Comparison of ENCODE assay signal across 13 cellular contexts in the genomic region with DNA sequence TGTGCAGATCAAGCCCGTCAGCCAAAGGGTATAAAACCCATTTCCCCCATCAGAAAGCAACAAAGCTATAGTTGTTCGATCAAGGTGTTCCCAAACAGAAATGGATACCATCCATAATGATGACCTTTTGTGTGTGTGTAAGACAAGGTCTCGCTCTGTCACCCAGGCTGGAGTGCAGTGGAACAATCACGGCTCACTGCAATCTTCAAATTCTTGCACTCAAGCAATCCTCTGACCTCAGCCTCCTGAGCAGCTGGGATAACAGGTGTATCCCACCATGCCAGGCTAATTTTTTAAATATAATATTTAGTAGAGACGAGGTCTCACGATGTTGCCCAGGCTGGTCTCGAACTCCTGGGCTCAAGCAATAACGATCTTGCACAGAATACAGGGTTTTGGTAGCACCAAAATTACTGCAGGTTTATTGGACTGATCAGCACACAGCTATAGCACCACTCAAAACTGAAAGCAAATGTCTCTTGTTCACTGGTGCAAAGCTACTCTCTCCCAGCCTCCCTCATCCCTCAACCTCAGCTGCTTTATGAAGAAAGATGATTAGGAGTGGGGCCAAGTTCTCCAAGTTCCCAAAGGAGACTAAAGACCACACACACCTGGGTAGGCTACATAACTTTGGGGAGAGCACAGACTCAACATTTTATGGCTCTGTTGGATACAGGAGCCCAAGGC.
DNase-seq lines count a peak whose midpoint lies in the region; ATAC-seq and TF ChIP-seq lines count a peak whose summit lies in the region.
"Had no signal": no experiment of that assay in that cellular context is flagged by ENCODE, and none has a peak within 500 bp of the region (broad histone marks: within the 10 kb centered on the region; RNA-seq: fewer than 3 reads in every experiment).

No MANE protein-coding gene starts in this region.

- peaks cover 0 to 2% of the 10 kb centered on the region in 2 donors for H3K9me3 Mint-ChIP-seq in activated naive CD4-positive, alpha-beta T cell treated with anti-CD3 and anti-CD28 coated beads, Interleukin-2, amount 50 U/mL, for 72 hours
- H3K9me3 Mint-ChIP-seq in effector memory CD8-positive, alpha-beta T cell, result no peaks in the 10 kb centered on the region
- no peaks in the 10 kb centered on the region for H3K9me3 Mint-ChIP-seq in neural progenitor cell
- H3K9me3 Mint-ChIP-seq: natural killer cell treated with Interleukin-12 subunit alpha and Interleukin-12 subunit beta and Interleukin-15 and Interleukin-18, amount 100 ng/mL, for 72 hours; T-helper 1 cell treated with Interleukin-12 subunit alpha and Interleukin-12 subunit beta and Interleukin-4 antibody, amounts not matched to agents 30 μg/mL and 1 μg/mL, for 36 hours had no signal

- peaks cover 75% of the 10 kb centered on the region for H3K79me2 ChIP-seq in neural progenitor cell (ENCODE audit: low read depth)

- H3K27me3 ChIP-seq in suprapubic skin, result no peaks in the 10 kb centered on the region
- no peaks in the 10 kb centered on the region for H3K27me3 ChIP-seq in neural progenitor cell

- H3K36me3 ChIP-seq in suprapubic skin (no peaks in the 10 kb centered on the region), neural progenitor cell (no peaks in the 10 kb centered on the region)

- peak overlapping the region in 1 of 2 donors; percentile 5 for H3K4me3 Mint-ChIP-seq in effector memory CD8-positive, alpha-beta T cell
- H3K4me3 Mint-ChIP-seq in neural progenitor cell, result no peak overlapping the region
- H3K4me3 Mint-ChIP-seq: T-helper 1 cell treated with Interleukin-12 subunit alpha and Interleukin-12 subunit beta and Interleukin-4 antibody, amounts not matched to agents 30 μg/mL and 1 μg/mL, for 36 hours had no signal

- TF ChIP-seq CTCF in suprapubic skin (IDR thresholded peaks at IDR 0.05) (no peak), neural progenitor cell (IDR thresholded peaks at IDR 0.05) (no peak)

- peaks cover 58 to 94% of the 10 kb centered on the region in 2 donors for H3K4me1 Mint-ChIP-seq in effector memory CD8-positive, alpha-beta T cell (ENCODE audit: low read depth in 2 of 2)
- H3K4me1 Mint-ChIP-seq in neural progenitor cell, result peaks cover 3% of the 10 kb centered on the region

- no peaks in the 10 kb centered on the region for H3K27me3 Mint-ChIP-seq in effector memory CD8-positive, alpha-beta T cell
- H3K27me3 Mint-ChIP-seq in neural progenitor cell (ENCODE audit: insufficient read depth, low read depth), result no peaks in the 10 kb centered on the region
- H3K27me3 Mint-ChIP-seq: natural killer cell treated with Interleukin-12 subunit alpha and Interleukin-12 subunit beta and Interleukin-15 and Interleukin-18, amount 100 ng/mL, for 72 hours had no signal

- H3K9me3 ChIP-seq in suprapubic skin (no peaks in the 10 kb centered on the region), neural progenitor cell (ENCODE audit: low read depth) (no peaks in the 10 kb centered on the region)

- no peak overlapping the region for H3K9ac ChIP-seq in neural progenitor cell

- no peak for TF ChIP-seq EP300 in suprapubic skin (IDR thresholded peaks at IDR 0.05)

- H3F3A ChIP-seq in neural progenitor cell (ENCODE audit: low read depth), result peaks cover 10% of the 10 kb centered on the region

- TF ChIP-seq POLR2A in suprapubic skin (IDR thresholded peaks at IDR 0.05), result no peak

- peaks cover 24% of the 10 kb centered on the region for H4K20me1 ChIP-seq in neural progenitor cell (ENCODE audit: low read depth)

- no peak for ATAC-seq in activated naive CD4-positive, alpha-beta T cell treated with anti-CD3 and anti-CD28 coated beads, Interleukin-2, amount 50 U/mL, for 72 hours
- ATAC-seq in HG03432 (IDR thresholded peaks at IDR 0.05; ENCODE audit: unreplicated experiment), result peak; percentile 37
- peak; percentile 41 for ATAC-seq in effector memory CD8-positive, alpha-beta T cell (replicated peaks)

- H2AFZ ChIP-seq in neural progenitor cell (replicated peaks), result no peak overlapping the region

- peaks cover 0 to 4% of the 10 kb centered on the region in 2 donors for H3K36me3 Mint-ChIP-seq in activated naive CD4-positive, alpha-beta T cell treated with anti-CD3 and anti-CD28 coated beads, Interleukin-2, amount 50 U/mL, for 72 hours
- peaks cover 26% of the 10 kb centered on the region for H3K36me3 Mint-ChIP-seq in effector memory CD8-positive, alpha-beta T cell (ENCODE audit: insufficient read depth)
- H3K36me3 Mint-ChIP-seq in neural progenitor cell, result peaks cover 3% of the 10 kb centered on the region
- H3K36me3 Mint-ChIP-seq: natural killer cell treated with Interleukin-12 subunit alpha and Interleukin-12 subunit beta and Interleukin-15 and Interleukin-18, amount 100 ng/mL, for 72 hours had no signal

- H3K27ac ChIP-seq in suprapubic skin, result peak overlapping the region; percentile 78
- no peak overlapping the region for H3K27ac ChIP-seq in neural progenitor cell

- H3K4me1 ChIP-seq in suprapubic skin, result peaks cover 47% of the 10 kb centered on the region
- peaks cover 14% of the 10 kb centered on the region for H3K4me1 ChIP-seq in neural progenitor cell

- H3K4me3 ChIP-seq in suprapubic skin, result no peak overlapping the region
- H3K4me3 ChIP-seq in neural progenitor cell, result no peak overlapping the region

- no peak overlapping the region for H3K4me2 ChIP-seq in neural progenitor cell

- peak overlapping the region; percentile 62 to 86 for H3K27ac Mint-ChIP-seq in activated naive CD4-positive, alpha-beta T cell treated with anti-CD3 and anti-CD28 coated beads, Interleukin-2, amount 50 U/mL, for 72 hours
- H3K27ac Mint-ChIP-seq in effector memory CD8-positive, alpha-beta T cell, result peak overlapping the region; percentile 55 to 63
- H3K27ac Mint-ChIP-seq in neural progenitor cell, result no peak overlapping the region
- H3K27ac Mint-ChIP-seq: T-helper 1 cell treated with Interleukin-12 subunit alpha and Interleukin-12 subunit beta and Interleukin-4 antibody, amounts not matched to agents 30 μg/mL and 1 μg/mL, for 36 hours had no signal

- 92% methylated on average over 8 of the region's 8 CpGs for WGBS in suprapubic skin

- no peak for DNase-seq in activated naive CD4-positive, alpha-beta T cell treated with anti-CD3 and anti-CD28 coated beads, Interleukin-2, amount 50 U/mL, for 72 hours (ENCODE audit: low spot score in 2 of 2)
- no peak for DNase-seq in activated naive CD4-positive, alpha-beta T cell treated with Interleukin-2 at 50 U/mL for 16 hours
- DNase-seq in effector memory CD8-positive, alpha-beta T cell, result no peak
- DNase-seq in suprapubic skin (ENCODE audit: low spot score in 2 of 2) (no peak), cerebellar nuclear complex (lab: John Stamatoyannopoulos, UW) (no peak), NCI-H2171 (lab: John Stamatoyannopoulos, UW) (no peak), neural progenitor cell (ENCODE audit: low spot score) (no peak)
- DNase-seq: AML-193, H7, NCI-H446 treated with DMSO at 0.1 percent for 48 hours had no signal

Comparison
In these comparisons a context has a peak if more than half of its experiments do, and no peak if none do; other contexts are left out.
1. ATAC-seq: peak in HG03432 (single experiment) and effector memory CD8-positive, alpha-beta T cell (single experiment); none in activated naive CD4-positive, alpha-beta T cell treated with anti-CD3 and anti-CD28 coated beads, Interleukin-2, amount 50 U/mL, for 72 hours (0 of 2).